ENCODE assay signal across 1 cellular context in genomic region chr12:6547987-6548386, GRCh38.
TF ChIP-seq lines count a peak whose summit lies in the region.

No MANE protein-coding gene starts in this region.

TF ChIP-seq in SK-N-SH, 30 proteins besides CTCF, POLR2A, EP300 and RAD21 (continued from another document):
- TF ChIP-seq ZBTB33 (IDR thresholded peaks at IDR 0.05; ENCODE audit: borderline replicate concordance, low read depth), result no peak
- peak; percentile 38; the same call in 1 of the 2 replicates for TF ChIP-seq TEAD4 (IDR thresholded peaks at IDR 0.05; ENCODE audit: borderline replicate concordance, insufficient read depth)
- peak; percentile 32; the same call in 1 of the 2 replicates for TF ChIP-seq REST (IDR thresholded peaks at IDR 0.05; ENCODE audit: low read depth, low read length)
- TF ChIP-seq TCF12 (IDR thresholded peaks at IDR 0.05), result peak; percentile 56; the same call in 1 of the 2 replicates
- no peak for TF ChIP-seq GATA2 (CRISPR knock-in tag; IDR thresholded peaks at IDR 0.05)
- TF ChIP-seq RFX5 (IDR thresholded peaks at IDR 0.05; ENCODE audit: low read length), result no peak
